In the genomic region with DNA sequence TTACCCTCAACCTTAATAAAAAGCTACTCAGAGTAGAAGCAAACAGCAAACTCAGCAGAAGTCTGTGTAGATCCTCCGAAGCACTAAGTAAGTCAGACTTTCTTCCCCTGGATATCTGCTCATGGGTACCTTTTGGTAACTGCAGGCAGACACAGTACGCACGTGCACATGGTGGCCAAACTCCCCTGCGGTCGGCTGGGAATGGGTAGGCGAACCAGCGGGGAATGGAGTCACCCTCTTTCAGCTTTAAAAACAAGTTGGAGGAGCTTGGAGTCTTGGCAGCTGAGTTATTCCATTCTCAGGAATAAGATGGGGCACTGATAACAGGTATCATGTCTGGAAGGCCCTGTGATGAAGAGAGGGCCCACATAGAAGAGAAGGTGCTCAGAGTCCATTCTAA, we compare ENCODE assay signal across 20 cellular contexts. TPM values are rescaled to one million over a fixed set of nuclear protein-coding genes. Genes with fewer than 3 reads are reported as not detected.
A peak's percentile ranks its signal among the peaks of the same experiment; 100 is the strongest.
DNase-seq lines count a peak whose midpoint lies in the region; ATAC-seq and TF ChIP-seq lines count a peak whose summit lies in the region.
"Had no signal": no experiment of that assay in that cellular context is flagged by ENCODE, and none has a peak within 500 bp of the region (broad histone marks: within the 10 kb centered on the region; RNA-seq: fewer than 3 reads in every experiment).

No MANE protein-coding gene starts in this region.

- H3K27ac ChIP-seq in CD8-positive, alpha-beta memory T cell (ENCODE audit: low read depth, low read length) = no peak overlapping the region
- H3K27ac ChIP-seq in upper lobe of right lung (no peak overlapping the region), thyroid gland (no peak overlapping the region)
- H3K27ac ChIP-seq: PC-9 had no signal

- no peaks in the 10 kb centered on the region for H3K9me3 Mint-ChIP-seq in activated CD8-positive, alpha-beta memory T cell treated with anti-CD3 and anti-CD28 coated beads, Interleukin-2, amount 10 ng/mL, durations not matched to agents 7 days and 5 days (ENCODE audit: low read depth)
- H3K9me3 Mint-ChIP-seq in CD8-positive, alpha-beta memory T cell = no peaks in the 10 kb centered on the region
- H3K9me3 Mint-ChIP-seq in effector memory CD8-positive, alpha-beta T cell = no peaks in the 10 kb centered on the region
- H3K9me3 Mint-ChIP-seq: IgD-negative memory B cell had no signal

- no peak for TF ChIP-seq POLR2A in thyroid gland (IDR thresholded peaks at IDR 0.05)

- H3K27me3 Mint-ChIP-seq in activated CD8-positive, alpha-beta memory T cell treated with anti-CD3 and anti-CD28 coated beads, Interleukin-2, amount 10 ng/mL, durations not matched to agents 7 days and 5 days = no peaks in the 10 kb centered on the region
- H3K27me3 Mint-ChIP-seq in CD8-positive, alpha-beta memory T cell = no peaks in the 10 kb centered on the region
- H3K27me3 Mint-ChIP-seq in effector memory CD8-positive, alpha-beta T cell = no peaks in the 10 kb centered on the region

- no peak overlapping the region for H3K4me3 Mint-ChIP-seq in activated CD8-positive, alpha-beta memory T cell treated with anti-CD3 and anti-CD28 coated beads, Interleukin-2, amount 10 ng/mL, durations not matched to agents 7 days and 5 days
- no peak overlapping the region for H3K4me3 Mint-ChIP-seq in CD8-positive, alpha-beta memory T cell
- no peak overlapping the region for H3K4me3 Mint-ChIP-seq in effector memory CD8-positive, alpha-beta T cell
- H3K4me3 Mint-ChIP-seq: CD14-positive monocyte, IgD-negative memory B cell had no signal

- H3K36me3 ChIP-seq in CD8-positive, alpha-beta memory T cell (ENCODE audit: insufficient read depth, low read length) = no peaks in the 10 kb centered on the region
- H3K36me3 ChIP-seq in upper lobe of right lung (no peaks in the 10 kb centered on the region), thyroid gland (peaks cover 6 to 12% of the 10 kb centered on the region in 2 donors)

- DNase-seq in activated CD8-positive, alpha-beta memory T cell treated with anti-CD3 and anti-CD28 coated beads, Interleukin-2, amount 10 ng/mL, durations not matched to agents 7 days and 5 days = no peak
- DNase-seq in activated CD8-positive, alpha-beta memory T cell treated with anti-CD3 and anti-CD28 coated beads for 24 hours = no peak
- no peak for DNase-seq in CD8-positive, alpha-beta memory T cell
- DNase-seq in effector memory CD8-positive, alpha-beta T cell = no peak
- DNase-seq in upper lobe of right lung = peak; percentile 22
- DNase-seq in GOT3 (lab: John Stamatoyannopoulos, UW) = no peak
- DNase-seq in thyroid gland = no peak
- DNase-seq: COR-L47, DMS79 treated with DMSO at 0.1 percent for 48 hours, Karpas-422, NCI-H1417 treated with DMSO at 0.1 percent for 48 hours, NCI-H187 treated with DMSO at 0.1 percent for 48 hours, NCI-H2227 treated with DMSO at 0.1 percent for 48 hours, NCI-H510A treated with DMSO at 0.1 percent for 48 hours, NCI-H748 treated with DMSO at 0.1 percent for 48 hours, PC-9, SIG-M5, SK-N-SH had no signal

- peaks cover 74% of the 10 kb centered on the region for H3K4me1 Mint-ChIP-seq in activated CD8-positive, alpha-beta memory T cell treated with anti-CD3 and anti-CD28 coated beads, Interleukin-2, amount 10 ng/mL, durations not matched to agents 7 days and 5 days
- H3K4me1 Mint-ChIP-seq in CD8-positive, alpha-beta memory T cell = peaks cover 46 to 79% (median 48%) of the 10 kb centered on the region in 3 donors
- H3K4me1 Mint-ChIP-seq in effector memory CD8-positive, alpha-beta T cell (ENCODE audit: low read depth in 2 of 2) = peaks cover 31 to 42% of the 10 kb centered on the region in 2 donors

- CTCF ChIA-PET in activated CD8-positive, alpha-beta memory T cell treated with anti-CD3 and anti-CD28 coated beads, Interleukin-2, amount 10 ng/mL, durations not matched to agents 7 days and 5 days (lab: Charles Lee) = interaction anchor here (9.8 to 13.9 kb wide), 3 partner anchors 14 to 184 kb away, joined by 185 to 324 read pairs (median 249); partner anchors contain the start of genes ACE, CYB561 and MAP3K3
- CTCF ChIA-PET in CD8-positive, alpha-beta memory T cell (lab: Charles Lee) = interaction anchor here (0.9 to 10.0 kb wide), 5 partner anchors 10 to 182 kb away, joined by 3 to 206 read pairs (median 5); partner anchors contain the start of gene ACE

- H3K36me3 Mint-ChIP-seq in activated CD8-positive, alpha-beta memory T cell treated with anti-CD3 and anti-CD28 coated beads, Interleukin-2, amount 10 ng/mL, durations not matched to agents 7 days and 5 days = peaks cover 2% of the 10 kb centered on the region
- H3K36me3 Mint-ChIP-seq in CD8-positive, alpha-beta memory T cell = peaks cover 2 to 28% (median 6%) of the 10 kb centered on the region in 3 donors
- H3K36me3 Mint-ChIP-seq in effector memory CD8-positive, alpha-beta T cell (ENCODE audit: insufficient read depth) = peaks cover 26% of the 10 kb centered on the region
- H3K36me3 Mint-ChIP-seq: IgD-negative memory B cell had no signal

- peak overlapping the region; percentile 66 for H3K27ac Mint-ChIP-seq in activated CD8-positive, alpha-beta memory T cell treated with anti-CD3 and anti-CD28 coated beads, Interleukin-2, amount 10 ng/mL, durations not matched to agents 7 days and 5 days
- peak overlapping the region in 7 of 8 donors; percentile 22 to 88 (median 54) for H3K27ac Mint-ChIP-seq in CD8-positive, alpha-beta memory T cell
- peak overlapping the region; percentile 10 to 77 for H3K27ac Mint-ChIP-seq in effector memory CD8-positive, alpha-beta T cell

- TF ChIP-seq CTCF in upper lobe of right lung (IDR thresholded peaks at IDR 0.05) (no peak), thyroid gland (IDR thresholded peaks at IDR 0.05) (no peak)

- no peak overlapping the region for H3K4me3 ChIP-seq in CD8-positive, alpha-beta memory T cell (ENCODE audit: low read length)
- H3K4me3 ChIP-seq in upper lobe of right lung (no peak overlapping the region), thyroid gland (replicated peaks in 1 of 3) (no peak overlapping the region)
- H3K4me3 ChIP-seq: PC-9 had no signal

- ATAC-seq in activated CD8-positive, alpha-beta memory T cell treated with anti-CD3 and anti-CD28 coated beads, Interleukin-2, amount 10 ng/mL, durations not matched to agents 7 days and 5 days = no peak
- ATAC-seq in effector memory CD8-positive, alpha-beta T cell (replicated peaks) = no peak
- no peak for ATAC-seq in upper lobe of right lung

- no peaks in the 10 kb centered on the region for H3K9me3 ChIP-seq in CD8-positive, alpha-beta memory T cell (ENCODE audit: low read length)
- no peaks in the 10 kb centered on the region for H3K9me3 ChIP-seq in upper lobe of right lung
- H3K9me3 ChIP-seq in thyroid gland = no peaks in the 10 kb centered on the region
- H3K9me3 ChIP-seq: SK-N-SH had no signal

- intact Hi-C loops in upper lobe of right lung (cut with DNase I) = loop anchor here (5.0 kb wide), 1 partner anchor 188 kb away; no protein-coding TSS in a partner anchor
- intact Hi-C loops in thyroid gland (cut with DNase I) = loop anchor here (5.0 kb wide), 1 partner anchor 48 kb away; the partner anchor contains the start of gene ACE

- WGBS in thyroid gland, 2 donors = 92 to 95% methylated on average over 7 of the region's 7 CpGs

- peaks cover 46% of the 10 kb centered on the region for H3K4me1 ChIP-seq in CD8-positive, alpha-beta memory T cell (ENCODE audit: insufficient read depth, low read length)
- H3K4me1 ChIP-seq in upper lobe of right lung (peaks cover 45% of the 10 kb centered on the region), thyroid gland (peaks cover 0 to 12% of the 10 kb centered on the region in 2 donors)

- POLR2A ChIA-PET in CD8-positive, alpha-beta memory T cell (lab: Charles Lee) = interaction anchor here (0.5 to 2.9 kb wide), 2 partner anchors 11 to 179 kb away, joined by 3 to 17 read pairs; no protein-coding TSS in a partner anchor

- H3K27me3 ChIP-seq in CD8-positive, alpha-beta memory T cell (ENCODE audit: insufficient read depth, low read length, poor library complexity, severe bottlenecking) = no peaks in the 10 kb centered on the region
- H3K27me3 ChIP-seq in upper lobe of right lung (no peaks in the 10 kb centered on the region), thyroid gland (no peaks in the 10 kb centered on the region)

RNA-seq across cellular contexts. Expression of gene CYB561, which starts 16.3 kb away (rescaled TPM):
- total RNA-seq in activated CD8-positive, alpha-beta memory T cell treated with anti-CD3 and anti-CD28 coated beads, Interleukin-2, amount 10 ng/mL, durations not matched to agents 7 days and 5 days = 10 to 100 TPM in 1 of 2 experiments, 1 to 10 TPM in 1; 2.2 to 13.6 TPM
- total RNA-seq in CD8-positive, alpha-beta memory T cell = 10 to 100 TPM; 14.3 to 16.6 TPM
- polyA plus RNA-seq in CD8-positive, alpha-beta memory T cell = 42.7 TPM
- total RNA-seq in upper lobe of right lung (55.5 TPM), thyroid gland (100 to 1,000 TPM in 2 of 4 donors, 10 to 100 TPM in 2; 46.2 to 129 (median 101) TPM)

RNA-seq across cellular contexts. Expression of gene ACE, which starts 47.1 kb away (rescaled TPM):
- 1 to 10 TPM in 1 of 2 experiments, under 1 TPM in 1; 0.33 to 2.2 TPM for total RNA-seq in activated CD8-positive, alpha-beta memory T cell treated with anti-CD3 and anti-CD28 coated beads, Interleukin-2, amount 10 ng/mL, durations not matched to agents 7 days and 5 days
- total RNA-seq in CD8-positive, alpha-beta memory T cell = 1 to 10 TPM; 4.6 to 4.7 TPM
- 5.5 TPM for polyA plus RNA-seq in CD8-positive, alpha-beta memory T cell
- 64.1 TPM for total RNA-seq in upper lobe of right lung
- 10 to 100 TPM in 2 of 4 donors, 1 to 10 TPM in 2; 1.1 to 12.7 (median 10.3) TPM for total RNA-seq in thyroid gland
- polyA plus RNA-seq: CD14-positive monocyte had no signal
